In genomic region chr2:437180-437579, GRCh38 we compare ENCODE assay signal across 1 cellular context.
TF ChIP-seq lines count a peak whose summit lies in the region.

No MANE protein-coding gene starts in this region.

TF ChIP-seq in WTC11, 78 proteins besides CTCF, POLR2A, EP300 and RAD21:
- TF ChIP-seq FOXP1 (CRISPR knock-in tag; IDR thresholded peaks at IDR 0.05; ENCODE audit: borderline replicate concordance) = no peak
